Comparison of ENCODE assay signal across 20 cellular contexts in the genomic region with DNA sequence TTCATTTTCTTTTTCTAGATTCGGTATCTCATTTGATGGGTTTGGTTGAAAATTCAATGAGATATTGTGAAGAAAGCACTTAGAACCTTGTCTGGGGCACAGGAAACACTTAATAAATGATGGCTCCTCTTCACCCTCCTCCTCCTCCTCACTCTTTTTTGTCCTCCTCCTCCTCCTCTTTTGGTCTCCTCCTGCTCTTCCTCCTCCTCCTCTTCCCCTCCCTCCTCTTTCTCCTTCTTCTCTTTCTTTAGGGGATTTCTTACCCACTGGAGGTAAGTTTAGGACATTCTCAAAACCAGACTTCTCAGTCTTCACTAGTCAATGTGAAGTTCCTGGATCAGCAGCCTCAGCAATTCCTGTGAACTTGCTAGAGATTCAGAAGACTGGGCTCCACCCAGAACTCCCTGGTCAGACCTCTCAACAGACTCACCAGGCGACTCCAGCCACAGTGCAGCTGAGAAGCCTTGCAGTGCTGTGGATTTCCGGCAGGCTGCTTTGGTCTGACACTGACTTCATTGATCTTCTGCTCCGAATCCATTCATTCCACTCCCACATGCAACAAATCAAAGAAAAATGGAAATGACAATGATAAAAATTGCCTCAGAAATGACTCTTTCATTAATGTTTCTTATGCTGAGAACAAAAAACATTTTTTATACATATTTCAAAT.
DNase-seq lines count a peak whose midpoint lies in the region; ATAC-seq and TF ChIP-seq lines count a peak whose summit lies in the region.
"Had no signal": no experiment of that assay in that cellular context is flagged by ENCODE, and none has a peak within 500 bp of the region (broad histone marks: within the 10 kb centered on the region; RNA-seq: fewer than 3 reads in every experiment).

No MANE protein-coding gene starts in this region.

- peak overlapping the region; percentile 50 for H3K27ac Mint-ChIP-seq in progenitor cell of endocrine pancreas
- H3K27ac Mint-ChIP-seq in CD14-positive monocyte = no peak overlapping the region
- H3K27ac Mint-ChIP-seq: CD4-positive, CD25-positive, alpha-beta regulatory T cell had no signal

- peaks cover 18% of the 10 kb centered on the region for H3K27me3 Mint-ChIP-seq in progenitor cell of endocrine pancreas
- H3K27me3 Mint-ChIP-seq in CD14-positive monocyte (ENCODE audit: low read depth in 3 of 3) = peaks cover 5 to 7% (median 5%) of the 10 kb centered on the region in 3 donors

- intact Hi-C loops in left ventricle myocardium superior (cut with micrococcal nuclease) = no loop called here
- intact Hi-C loops in CD14-positive monocyte (cut with micrococcal nuclease) = no loop called here

- H3K9me3 ChIP-seq in MG63 = no peaks in the 10 kb centered on the region
- H3K9me3 ChIP-seq: HAP-1, SK-N-SH had no signal

- H3K9me3 Mint-ChIP-seq in progenitor cell of endocrine pancreas (ENCODE audit: low read depth) (no peaks in the 10 kb centered on the region), CD14-positive monocyte (no peaks in the 10 kb centered on the region)

- TF ChIP-seq CTCF in brain microvascular endothelial cell (IDR thresholded peaks at IDR 0.05; ENCODE audit: low read depth, low read length, missing control alignments) (no peak), progenitor cell of endocrine pancreas (IDR thresholded peaks at IDR 0.05; ENCODE audit: unreplicated experiment) (peak; percentile 21), CD14-positive monocyte (IDR thresholded peaks at IDR 0.05) (no peak)

- H3K36me3 ChIP-seq in MG63 = no peaks in the 10 kb centered on the region
- no peaks in the 10 kb centered on the region for H3K36me3 ChIP-seq in brain microvascular endothelial cell (replicated peaks)
- H3K36me3 ChIP-seq: HAP-1 had no signal

- no peak overlapping the region for H3K27ac ChIP-seq in brain microvascular endothelial cell
- H3K27ac ChIP-seq: KMS-11 had no signal

- H3K4me3 Mint-ChIP-seq in progenitor cell of endocrine pancreas (ENCODE audit: low read depth) (no peak overlapping the region), CD14-positive monocyte (no peak overlapping the region)
- H3K4me3 Mint-ChIP-seq: CD4-positive, CD25-positive, alpha-beta regulatory T cell had no signal

- DNase-seq in MG63 (peak; percentile 22), brain microvascular endothelial cell (peak; percentile 62), left ventricle myocardium superior (no peak), progenitor cell of endocrine pancreas (ENCODE audit: low spot score, unreplicated experiment) (no peak), NCI-H2029 (lab: John Stamatoyannopoulos, UW) (no peak), CD14-positive monocyte (ENCODE audit: low spot score) (no peak)
- DNase-seq: ACHN; AML-193; Calu3; CD4-positive, CD25-positive, alpha-beta regulatory T cell; DMS53; NCI-H1048; NCI-H1436 treated with DMSO at 0.1 percent for 48 hours; NCI-H2081; NCI-H510A treated with DMSO at 0.1 percent for 48 hours; SK-N-SH had no signal

- H3K27me3 ChIP-seq in MG63 = 0 out of 2 replicates have a peak, but pooled peaks cover 3% of the 10 kb centered on the region
- H3K27me3 ChIP-seq in brain microvascular endothelial cell (replicated peaks) = no peaks in the 10 kb centered on the region

- H3K4me1 Mint-ChIP-seq in progenitor cell of endocrine pancreas (ENCODE audit: low read depth) = peaks cover 13% of the 10 kb centered on the region
- no peaks in the 10 kb centered on the region for H3K4me1 Mint-ChIP-seq in CD14-positive monocyte
- H3K4me1 Mint-ChIP-seq: CD4-positive, CD25-positive, alpha-beta regulatory T cell had no signal

- ATAC-seq in left ventricle myocardium superior (peak; percentile 70), GM18502 (IDR thresholded peaks at IDR 0.05; ENCODE audit: poor library complexity, unreplicated experiment) (no peak), GM18909 (IDR thresholded peaks at IDR 0.05; ENCODE audit: poor library complexity, unreplicated experiment) (no peak)

- in situ Hi-C loops in brain microvascular endothelial cell (cut with HindIII; ENCODE audit: low pct_ligation_motif_present, low sequenced_read_pairs) = no loop called here

- no peak overlapping the region for H3K4me3 ChIP-seq in MG63
- H3K4me3 ChIP-seq in brain microvascular endothelial cell (ENCODE audit: low read depth, low read length) = no peak overlapping the region
- H3K4me3 ChIP-seq: HAP-1 had no signal

- H3K36me3 Mint-ChIP-seq in progenitor cell of endocrine pancreas (ENCODE audit: insufficient read depth) (no peaks in the 10 kb centered on the region), CD14-positive monocyte (no peaks in the 10 kb centered on the region)
- H3K36me3 Mint-ChIP-seq: CD4-positive, CD25-positive, alpha-beta regulatory T cell had no signal

Comparison
In these comparisons a context has a peak if more than half of its experiments do, and no peak if none do; other contexts are left out.
1. DNase-seq: peak in MG63 (single experiment) and brain microvascular endothelial cell (single experiment); none in left ventricle myocardium superior (single experiment), progenitor cell of endocrine pancreas (single experiment), NCI-H2029 (single experiment) and CD14-positive monocyte (single experiment).